23 cellular contexts compared by ENCODE assay signal in the genomic region with DNA sequence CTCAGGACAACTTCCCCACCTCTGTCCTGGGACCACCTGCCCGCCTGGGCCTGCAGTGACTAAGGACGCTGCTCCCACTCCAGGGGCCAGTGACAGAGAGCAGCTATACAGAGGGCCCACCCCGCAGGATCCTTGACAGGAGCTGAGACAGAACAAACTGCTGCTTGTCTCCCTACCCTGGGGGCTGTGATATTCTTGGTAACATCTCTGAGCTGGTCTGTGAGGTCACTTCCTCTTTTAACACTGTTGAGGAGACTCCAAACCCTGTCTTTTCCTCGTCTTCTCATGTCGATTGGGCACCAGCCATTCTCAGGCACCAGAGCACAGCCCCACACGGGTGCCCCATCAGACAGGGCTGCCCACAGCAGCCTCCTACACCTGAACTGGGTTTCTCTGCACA. TPM values are rescaled to one million over a fixed set of nuclear protein-coding genes. Genes with fewer than 3 reads are reported as not detected.
A peak's percentile ranks its signal among the peaks of the same experiment; 100 is the strongest.
DNase-seq lines count a peak whose midpoint lies in the region; ATAC-seq and TF ChIP-seq lines count a peak whose summit lies in the region.
"Had no signal": no experiment of that assay in that cellular context is flagged by ENCODE, and none has a peak within 500 bp of the region (broad histone marks: within the 10 kb centered on the region; RNA-seq: fewer than 3 reads in every experiment).

No MANE protein-coding gene starts in this region.

- BruUV-seq in Caco-2 (replicated peaks; lab: Mats Ljungman, UMichigan) = TSS peak; percentile 3

- ATAC-seq in GM21423 (IDR thresholded peaks at IDR 0.05; ENCODE audit: unreplicated experiment) = no peak
- ATAC-seq in HG03175 (IDR thresholded peaks at IDR 0.05; ENCODE audit: unreplicated experiment) = no peak
- ATAC-seq: effector memory CD8-positive, alpha-beta T cell; left cardiac atrium had no signal

- no peak overlapping the region for H3K4me3 Mint-ChIP-seq in Caco-2 (ENCODE audit: unreplicated experiment)
- H3K4me3 Mint-ChIP-seq in neural crest cell = no peak overlapping the region
- H3K4me3 Mint-ChIP-seq: activated CD4-positive, alpha-beta T cell treated with anti-CD3 and anti-CD28 coated beads, Interleukin-2, amount 10 ng/mL, durations not matched to agents 7 days and 5 days; activated naive CD8-positive, alpha-beta T cell treated with anti-CD3 and anti-CD28 coated beads, Interleukin-2, amount 10 ng/mL, durations not matched to agents 7 days and 5 days; effector memory CD8-positive, alpha-beta T cell; natural killer cell treated with Interleukin-12 subunit alpha and Interleukin-12 subunit beta and Interleukin-15 and Interleukin-18, amount 100 ng/mL, for 72 hours had no signal

- H3K27me3 Mint-ChIP-seq in Caco-2 (ENCODE audit: insufficient read depth, unreplicated experiment) (no peaks in the 10 kb centered on the region), neural crest cell (ENCODE audit: low read depth) (no peaks in the 10 kb centered on the region)
- H3K27me3 Mint-ChIP-seq: activated CD4-positive, alpha-beta T cell treated with anti-CD3 and anti-CD28 coated beads, Interleukin-2, amount 10 ng/mL, durations not matched to agents 7 days and 5 days; activated naive CD8-positive, alpha-beta T cell treated with anti-CD3 and anti-CD28 coated beads, Interleukin-2, amount 10 ng/mL, durations not matched to agents 7 days and 5 days; effector memory CD8-positive, alpha-beta T cell; natural killer cell treated with Interleukin-12 subunit alpha and Interleukin-12 subunit beta and Interleukin-15 and Interleukin-18, amount 100 ng/mL, for 72 hours had no signal

- H3K4me1 Mint-ChIP-seq in Caco-2 (ENCODE audit: low read depth, unreplicated experiment) (peaks cover 14% of the 10 kb centered on the region), neural crest cell (peaks cover 21% of the 10 kb centered on the region)
- H3K4me1 Mint-ChIP-seq: activated CD4-positive, alpha-beta T cell treated with anti-CD3 and anti-CD28 coated beads, Interleukin-2, amount 10 ng/mL, durations not matched to agents 7 days and 5 days had no signal

- H3K27ac Mint-ChIP-seq in Caco-2 (ENCODE audit: unreplicated experiment) = no peak overlapping the region
- H3K27ac Mint-ChIP-seq in neural crest cell (ENCODE audit: unreplicated experiment) = peak overlapping the region; percentile 84
- H3K27ac Mint-ChIP-seq: activated CD4-positive, alpha-beta T cell treated with anti-CD3 and anti-CD28 coated beads, Interleukin-2, amount 10 ng/mL, durations not matched to agents 7 days and 5 days; activated naive CD8-positive, alpha-beta T cell treated with anti-CD3 and anti-CD28 coated beads, Interleukin-2, amount 10 ng/mL, durations not matched to agents 7 days and 5 days; effector memory CD8-positive, alpha-beta T cell; natural killer cell treated with Interleukin-12 subunit alpha and Interleukin-12 subunit beta and Interleukin-15 and Interleukin-18, amount 100 ng/mL, for 72 hours had no signal

- POLR2A ChIA-PET in Caco-2 (lab: Charles Lee) = no interaction called here

- H3K4me1 ChIP-seq in Caco-2 = peaks cover 7% of the 10 kb centered on the region; the same call in 1 of the 2 replicates

- TF ChIP-seq CTCF in Caco-2 (IDR thresholded peaks at IDR 0.05; ENCODE audit: insufficient read depth in 1 of 2, low read depth in 1 of 2, low read length in 1 of 2, severe bottlenecking in 1 of 2, unreplicated experiment in 1 of 2) (no peak), neural crest cell (conservative IDR thresholded peaks at IDR 0.05) (no peak)

- no peaks in the 10 kb centered on the region for H3K27me3 ChIP-seq in Caco-2 (replicated peaks; ENCODE audit: control insufficient read depth, insufficient read depth, low read length)
- H3K27me3 ChIP-seq: esophagus squamous epithelium, sigmoid colon had no signal

- H3K36me3 Mint-ChIP-seq in Caco-2 (ENCODE audit: insufficient read depth, unreplicated experiment) = peaks cover 67% of the 10 kb centered on the region
- peaks cover 16% of the 10 kb centered on the region for H3K36me3 Mint-ChIP-seq in neural crest cell (ENCODE audit: low read depth)

- H3K9me3 Mint-ChIP-seq in Caco-2 (ENCODE audit: unreplicated experiment) (no peaks in the 10 kb centered on the region), neural crest cell (no peaks in the 10 kb centered on the region)
- H3K9me3 Mint-ChIP-seq: activated CD4-positive, alpha-beta T cell treated with anti-CD3 and anti-CD28 coated beads, Interleukin-2, amount 10 ng/mL, durations not matched to agents 7 days and 5 days; effector memory CD8-positive, alpha-beta T cell; natural killer cell treated with Interleukin-12 subunit alpha and Interleukin-12 subunit beta and Interleukin-15 and Interleukin-18, amount 100 ng/mL, for 72 hours had no signal

- H3K36me3 ChIP-seq in Caco-2 (ENCODE audit: control insufficient read depth, insufficient read depth, low read length) = peaks cover 3% of the 10 kb centered on the region

- no peaks in the 10 kb centered on the region for H3K9me3 ChIP-seq in Caco-2
- H3K9me3 ChIP-seq: esophagus squamous epithelium, sigmoid colon had no signal

- intact Hi-C loops in Caco-2 (cut with micrococcal nuclease; ENCODE audit: unreplicated experiment) = no loop called here

- CTCF ChIA-PET in Caco-2 (lab: Charles Lee) = interaction anchor here (1.1 kb wide), 1 partner anchor 11 kb away, joined by 3 read pairs; no protein-coding TSS in a partner anchor

- DNase-seq in Caco-2 = no peak
- DNase-seq in MV-4-11 (lab: John Stamatoyannopoulos, UW) = peak; percentile 85
- DNase-seq in SKM-1 treated with dmso at 0.1 percent for 144 hours (lab: John Stamatoyannopoulos, UW; ENCODE audit: unreplicated experiment) = peak; percentile 65
- DNase-seq in neural crest cell (ENCODE audit: low read depth, low spot score) = no peak
- DNase-seq in glomerular visceral epithelial cell (ENCODE audit: extremely low spot score) = no peak
- DNase-seq in NCI-H2196 treated with DMSO at 0.1 percent for 48 hours (lab: John Stamatoyannopoulos, UW; ENCODE audit: unreplicated experiment) = no peak
- DNase-seq: activated CD4-positive, alpha-beta T cell treated with anti-CD3 and anti-CD28 coated beads, Interleukin-2, amount 10 ng/mL, durations not matched to agents 7 days and 5 days; activated CD8-positive, alpha-beta memory T cell treated with anti-CD3 and anti-CD28 coated beads, Interleukin-2, amount 50 U/mL, for 4 hours; activated naive CD8-positive, alpha-beta T cell treated with anti-CD3 and anti-CD28 coated beads, Interleukin-2, amount 10 ng/mL, durations not matched to agents 7 days and 5 days; DMS79; effector memory CD8-positive, alpha-beta T cell; esophagus squamous epithelium; HCEC 1CT; left cardiac atrium; NCI-H1694 treated with DMSO at 0.1 percent for 48 hours; NCI-H2227 treated with DMSO at 0.1 percent for 48 hours; NCI-H82; posterior cingulate gyrus; sigmoid colon; stimulated activated naive CD4-positive, alpha-beta T cell treated with Interleukin-2 at 50 U/mL for 16 hours had no signal

- H3K4me3 ChIP-seq in Caco-2 (ENCODE audit: low read depth, low read length) = no peak overlapping the region
- H3K4me3 ChIP-seq: esophagus squamous epithelium, sigmoid colon had no signal

RNA-seq across cellular contexts. Expression of a gene that starts 6.9 kb away (rescaled TPM):
- total RNA-seq in Caco-2 (2022) (143 and 150 TPM in 2 replicates), neural crest cell (109 TPM in 2 replicates)

RNA-seq across cellular contexts. Expression of a gene that starts 30.1 kb away (rescaled TPM):
- 35.2 and 36.0 TPM in 2 replicates for total RNA-seq in Caco-2 (2022)
- total RNA-seq in neural crest cell = 27.9 and 30.0 TPM in 2 replicates

RNA-seq across cellular contexts. Expression of a gene that starts 50.0 kb away (rescaled TPM):
- total RNA-seq in Caco-2 (2022) (12.7 and 15.4 TPM in 2 replicates), neural crest cell (14.1 and 15.6 TPM in 2 replicates)

Comparison
In these comparisons a context has a peak if more than half of its experiments do, and no peak if none do; other contexts are left out.
1. DNase-seq: peak in MV-4-11 (single experiment) and SKM-1 treated with dmso at 0.1 percent for 144 hours (single experiment); none in Caco-2 (0 of 2), neural crest cell (single experiment), glomerular visceral epithelial cell (single experiment) and NCI-H2196 treated with DMSO at 0.1 percent for 48 hours (single experiment).